25 cellular contexts compared by ENCODE assay signal in genomic region chr9:6793203-6793602, GRCh38.
"Had no signal": no experiment of that assay in that cellular context is flagged by ENCODE, and none has a peak within 500 bp of the region (broad histone marks: within the 10 kb centered on the region; RNA-seq: fewer than 3 reads in every experiment).

No MANE protein-coding gene starts in this region.

- H3K27me3 ChIP-seq: pancreas, sigmoid colon, stomach, thyroid gland, upper lobe of left lung, vagina had no signal

- DNase-seq: activated CD4-positive, alpha-beta memory T cell treated with anti-CD3 and anti-CD28 coated beads for 36 hours; activated CD4-positive, alpha-beta T cell treated with anti-CD3 and anti-CD28 coated beads, Interleukin-2, amount 10 ng/mL, durations not matched to agents 24 days and 14 days; activated CD4-positive, CD25-positive, alpha-beta regulatory T cell treated with anti-CD3 and anti-CD28 coated beads, Interleukin-2, amount 50 U/mL, for 72 hours; activated CD8-positive, alpha-beta memory T cell treated with anti-CD3 and anti-CD28 coated beads, Interleukin-2, amount 50 U/mL, for 4 hours; activated gamma-delta T cell; activated naive CD4-positive, alpha-beta T cell treated with anti-CD3 and anti-CD28 coated beads, Interleukin-2, amount 50 U/mL, for 16 hours; activated T-cell treated with anti-CD3 and anti-CD28 coated beads, Interleukin-2, amount 50 U/mL, for 24 hours; amniotic stem cell; caudate nucleus; cortex of kidney; effector memory CD8-positive, alpha-beta T cell; erythroblast; hypothalamus; naive thymus-derived CD4-positive, alpha-beta T cell; pancreas; retina; small intestine; stimulated activated CD4-positive, alpha-beta T cell treated with anti-CD3 and anti-CD28 coated beads, Interleukin-1b, Interleukin-23, amount 100 ng/mL, for 48 hours; stimulated activated naive B cell treated with anti-CD40 and anti-IgM and Interleukin-4, amounts not matched to agents 10 μg/mL and 1 μg/mL and 100 μg/mL, for 72 hours; stomach; thyroid gland; upper lobe of left lung had no signal

- H3K9me3 ChIP-seq: pancreas, prostate gland, sigmoid colon, stomach, thyroid gland, upper lobe of left lung, vagina had no signal

- H3K27ac ChIP-seq: pancreas, prostate gland, sigmoid colon, stomach, thyroid gland, upper lobe of left lung, vagina had no signal

- H3K4me1 ChIP-seq: prostate gland had no signal

- H3K36me3 ChIP-seq: prostate gland had no signal

- H3K4me3 ChIP-seq: pancreas, prostate gland, sigmoid colon, stomach, thyroid gland, upper lobe of left lung, vagina had no signal

- ATAC-seq: effector memory CD8-positive, alpha-beta T cell; naive thymus-derived CD4-positive, alpha-beta T cell; pancreas; stimulated activated naive B cell treated with anti-CD40 and anti-IgM and Interleukin-4, amounts not matched to agents 10 μg/mL and 1 μg/mL and 100 μg/mL, for 72 hours had no signal
